ENCODE assay signal across 9 cellular contexts in the genomic region with DNA sequence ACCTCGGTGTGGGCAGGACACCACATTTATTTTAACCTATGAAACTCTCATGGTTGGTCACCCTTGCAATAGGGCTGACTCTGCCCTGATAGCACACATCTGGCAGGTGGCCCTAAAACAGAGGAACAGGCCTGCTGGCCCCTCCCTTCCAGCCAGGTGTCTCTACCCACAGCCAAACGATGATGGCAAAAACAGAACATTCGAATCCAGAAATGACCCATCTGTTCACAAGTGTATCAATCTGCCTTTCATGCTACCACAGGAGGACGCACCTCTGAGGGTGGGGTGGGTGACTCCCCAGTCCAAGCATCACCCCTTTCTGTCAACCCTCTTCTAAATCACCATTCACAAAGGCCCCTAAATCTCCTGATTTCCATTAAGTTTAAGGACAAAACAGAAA.
A peak's percentile ranks its signal among the peaks of the same experiment; 100 is the strongest.
DNase-seq lines count a peak whose midpoint lies in the region; ATAC-seq and TF ChIP-seq lines count a peak whose summit lies in the region.
"Had no signal": no experiment of that assay in that cellular context is flagged by ENCODE, and none has a peak within 500 bp of the region (broad histone marks: within the 10 kb centered on the region; RNA-seq: fewer than 3 reads in every experiment).

No MANE protein-coding gene starts in this region.

- H3K4me2 ChIP-seq in PC-9 = no peak overlapping the region

- no peaks in the 10 kb centered on the region for H3K9me2 ChIP-seq in PC-9 (ENCODE audit: insufficient read depth)

- H3K27me3 ChIP-seq in PC-9 (ENCODE audit: insufficient read depth, low read depth) = no peaks in the 10 kb centered on the region

- H3K4me1 Mint-ChIP-seq in effector memory CD8-positive, alpha-beta T cell (ENCODE audit: low read depth in 2 of 2) = peaks cover 91 to 99% of the 10 kb centered on the region in 2 donors

- peaks cover 18% of the 10 kb centered on the region for H3K4me1 ChIP-seq in PC-9 (replicated peaks; ENCODE audit: insufficient read depth)
- H3K4me1 ChIP-seq: parathyroid adenoma had no signal

- TF ChIP-seq CTCF in GM10266 (IDR thresholded peaks at IDR 0.05; ENCODE audit: control insufficient read depth, insufficient read depth, low read depth, missing control alignments) (no peak), PC-9 (conservative IDR thresholded peaks at IDR 0.05) (no peak)

- H3K27ac Mint-ChIP-seq in effector memory CD8-positive, alpha-beta T cell = peak overlapping the region; percentile 97

- BruUV-seq in PC-9 (replicated peaks; lab: Mats Ljungman, UMichigan) = no TSS peak

- no peaks in the 10 kb centered on the region for H3K9me3 ChIP-seq in PC-9 (ENCODE audit: insufficient read depth, low read depth)

- H4K20me1 ChIP-seq in PC-9 (ENCODE audit: insufficient read depth) = no peaks in the 10 kb centered on the region

- intact Hi-C loops in PC-9 (cut with micrococcal nuclease; ENCODE audit: unreplicated experiment) = loop anchor here (5.0 kb wide), 1 partner anchor 297 kb away; no protein-coding TSS in a partner anchor

- no peaks in the 10 kb centered on the region for H3K9me3 Mint-ChIP-seq in effector memory CD8-positive, alpha-beta T cell

- H3K27ac ChIP-seq in PC-9 = no peak overlapping the region
- H3K27ac ChIP-seq: parathyroid adenoma had no signal

- DNase-seq in GM10266 (ENCODE audit: extremely low spot score) = peak; percentile 25
- no peak for DNase-seq in effector memory CD8-positive, alpha-beta T cell
- no peak for DNase-seq in OCI-M1 (lab: John Stamatoyannopoulos, UW)
- no peak for DNase-seq in LoVo (ENCODE audit: low spot score)
- no peak for DNase-seq in PC-9
- no peak for DNase-seq in NCI-H82 treated with DMSO at 0.1 percent for 48 hours (lab: John Stamatoyannopoulos, UW; ENCODE audit: unreplicated experiment)

- H3K4me3 ChIP-seq in PC-9 = no peak overlapping the region

- CTCF ChIA-PET in PC-9 (lab: Charles Lee) = no interaction called here

- ATAC-seq in GM19372 (IDR thresholded peaks at IDR 0.05; ENCODE audit: low read depth, unreplicated experiment) (peak; percentile 45), HG03342 (IDR thresholded peaks at IDR 0.05; ENCODE audit: unreplicated experiment) (peak; percentile 41)
- ATAC-seq in effector memory CD8-positive, alpha-beta T cell (replicated peaks) = no peak

- no peaks in the 10 kb centered on the region for H3K79me2 ChIP-seq in PC-9 (ENCODE audit: low read depth)
- H3K79me2 ChIP-seq: parathyroid adenoma had no signal

- 0 out of 2 replicates have a peak, but pooled peaks cover 5% of the 10 kb centered on the region for H3K36me3 ChIP-seq in PC-9 (ENCODE audit: low read depth)

- no peaks in the 10 kb centered on the region for H3K27me3 Mint-ChIP-seq in effector memory CD8-positive, alpha-beta T cell

- peaks cover 100% of the 10 kb centered on the region for H3K36me3 Mint-ChIP-seq in effector memory CD8-positive, alpha-beta T cell (ENCODE audit: insufficient read depth)

- POLR2A ChIA-PET in PC-9 (lab: Charles Lee; ENCODE audit: unreplicated experiment) = no interaction called here

- no peak overlapping the region for H2AFZ ChIP-seq in PC-9
- H2AFZ ChIP-seq: parathyroid adenoma had no signal

- H3F3A ChIP-seq in PC-9 (ENCODE audit: insufficient read depth, low read depth) = peaks cover 5% of the 10 kb centered on the region; the same call in 1 of the 2 replicates

- H3K4me3 Mint-ChIP-seq in effector memory CD8-positive, alpha-beta T cell = peak overlapping the region; percentile 77 to 83
